In the genomic region with DNA sequence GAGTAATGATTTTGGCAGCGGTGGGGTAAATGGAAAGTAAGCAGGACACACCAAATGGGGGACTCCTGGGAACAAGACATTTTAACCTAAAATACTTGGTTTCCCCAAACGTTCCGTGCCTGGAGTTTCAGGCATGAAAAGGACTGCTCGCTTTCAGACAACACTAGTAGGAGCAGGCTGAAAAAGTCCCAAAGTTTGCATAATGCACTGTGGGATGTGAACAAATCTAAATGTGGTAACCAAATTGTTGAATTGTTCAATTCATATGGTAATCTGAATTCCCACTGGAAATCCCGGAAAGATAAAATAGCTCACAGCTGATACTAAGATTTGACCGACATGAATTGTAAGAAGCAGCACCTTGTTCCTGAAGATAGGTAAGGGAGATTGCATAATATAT, we compare ENCODE assay signal across 17 cellular contexts.
A peak's percentile ranks its signal among the peaks of the same experiment; 100 is the strongest.
DNase-seq lines count a peak whose midpoint lies in the region; ATAC-seq, FAIRE-seq and TF ChIP-seq lines count a peak whose summit lies in the region.
"Had no signal": no experiment of that assay in that cellular context is flagged by ENCODE, and none has a peak within 500 bp of the region (broad histone marks: within the 10 kb centered on the region; RNA-seq: fewer than 3 reads in every experiment).

No MANE protein-coding gene starts in this region.

- no peaks in the 10 kb centered on the region for H3K79me1 ChIP-seq in IMR-90 (ENCODE audit: low read depth in 1 of 2, low read length in 2 of 2)

- peak overlapping the region; percentile 89 for H2BK5ac ChIP-seq in IMR-90 (ENCODE audit: low read depth, low read length, poor library complexity, severe bottlenecking)

- in situ Hi-C loops in IMR-90 (cut with MboI; ENCODE audit: low sequenced_read_pairs) = no loop called here
- in situ Hi-C loops in GM13977 (cut with MboI; ENCODE audit: low pct_unique_long_range_greater_than_20kb, low sequenced_read_pairs, unreplicated experiment) = no loop called here
- in situ Hi-C loops in GM23248 (cut with MboI) = no loop called here

- H3F3A ChIP-seq in GM23248 (ENCODE audit: insufficient read depth) = no peaks in the 10 kb centered on the region

- H4K20me1 ChIP-seq in IMR-90 (ENCODE audit: insufficient read depth, low read length) (no peaks in the 10 kb centered on the region), astrocyte (ENCODE audit: insufficient read depth, low read length) (no peaks in the 10 kb centered on the region), GM23248 (ENCODE audit: insufficient read depth) (no peaks in the 10 kb centered on the region)
- H4K20me1 ChIP-seq: BLaER1 treated with 17β-estradiol and CSF1 and Interleukin-3, amounts not matched to agents 10 nM and 100 nM had no signal

- H3K4me3 ChIP-seq in AG04450 (ENCODE audit: low read depth, low read length) (no peak overlapping the region), IMR-90 (ENCODE audit: insufficient read depth, low read depth, low read length) (no peak overlapping the region), astrocyte (ENCODE audit: insufficient read depth, low read depth, low read length) (no peak overlapping the region), GM23248 (no peak overlapping the region)
- H3K4me3 ChIP-seq: BLaER1 treated with 17β-estradiol and CSF1 and Interleukin-3, amounts not matched to agents 10 nM and 100 nM had no signal

- H3K4me2 ChIP-seq in IMR-90 (ENCODE audit: low read depth, low read length) (peak overlapping the region; percentile 81), astrocyte (ENCODE audit: low read length) (no peak overlapping the region), GM23248 (ENCODE audit: unreplicated experiment) (no peak overlapping the region)
- H3K4me2 ChIP-seq: BLaER1 treated with 17β-estradiol and CSF1 and Interleukin-3, amounts not matched to agents 10 nM and 100 nM had no signal

- no CpG with 5 or more reads among the region's 6 CpGs for WGBS in IMR-90 (ENCODE audit: extremely low coverage in 2 of 2, insufficient read length in 1 of 2), 2 experiments
- 23 to 28% methylated on average over 6 of the region's 6 CpGs for WGBS in GM23248 (ENCODE audit: low coverage in 1 of 2, low lambda C conversion rate in 2 of 2, missing lambda C conversion rate in 2 of 2), 2 experiments

- peak overlapping the region; percentile 86 for H2AK5ac ChIP-seq in IMR-90 (ENCODE audit: low read depth, low read length)

- H2BK15ac ChIP-seq in IMR-90 (ENCODE audit: low read depth, low read length) = peak overlapping the region; percentile 67; the same call in 2 of the 3 replicates

- H3K9me3 ChIP-seq in AG04450 (ENCODE audit: control insufficient read depth, insufficient read depth, low read length) = no peaks in the 10 kb centered on the region
- no peaks in the 10 kb centered on the region for H3K9me3 ChIP-seq in IMR-90 (ENCODE audit: control insufficient read depth, insufficient read depth, low read length)
- H3K9me3 ChIP-seq in astrocyte (ENCODE audit: insufficient read depth, low read depth, low read length) = no peaks in the 10 kb centered on the region
- no peaks in the 10 kb centered on the region for H3K9me3 ChIP-seq in T-helper 17 cell (ENCODE audit: control insufficient read depth, low read length, poor library complexity, severe bottlenecking)
- no peaks in the 10 kb centered on the region for H3K9me3 ChIP-seq in GM23248 (ENCODE audit: low read depth)

- H3K9me3 Mint-ChIP-seq in astrocyte (ENCODE audit: unreplicated experiment) = peaks cover 4% of the 10 kb centered on the region

- H2BK120ac ChIP-seq in IMR-90 (ENCODE audit: low read depth, low read length) = peak overlapping the region; percentile 92

- H3K9me1 ChIP-seq in IMR-90 (ENCODE audit: insufficient read depth, low read length) = peaks cover 3% of the 10 kb centered on the region; the same call in 1 of the 2 replicates

- H3K4me3 Mint-ChIP-seq in astrocyte (ENCODE audit: unreplicated experiment) (no peak overlapping the region), T-helper 17 cell (no peak overlapping the region)
- H3K4me3 Mint-ChIP-seq: CD4-positive, CD25-positive, alpha-beta regulatory T cell had no signal

- H3K27ac Mint-ChIP-seq in astrocyte (ENCODE audit: unreplicated experiment) (peak overlapping the region; percentile 34), T-helper 17 cell (no peak overlapping the region)
- H3K27ac Mint-ChIP-seq: CD4-positive, CD25-positive, alpha-beta regulatory T cell had no signal

- DNase-seq in AG04450 (ENCODE audit: low read depth, low spot score) (no peak), IMR-90 (peak; percentile 35), astrocyte (ENCODE audit: low read depth) (peak; percentile 16), fibroblast of peridontal ligament (ENCODE audit: extremely low read depth) (peak; percentile 78), GM13977 (ENCODE audit: low spot score) (no peak), T-helper 17 cell (no peak), GM23248 (no peak)
- DNase-seq: Calu3; CD4-positive, CD25-positive, alpha-beta regulatory T cell; DMS 273 treated with DMSO at 0.1 percent for 48 hours; KBM-7 had no signal

- TF ChIP-seq CTCF in AG04450 (IDR thresholded peaks at IDR 0.05; ENCODE audit: low read depth, low read length) = no peak
- TF ChIP-seq CTCF in IMR-90 (conservative IDR thresholded peaks at IDR 0.05; ENCODE audit: low read depth, low read length) = no peak
- no peak for TF ChIP-seq CTCF in astrocyte (IDR thresholded peaks at IDR 0.05; ENCODE audit: insufficient read depth, low read depth, low read length)
- no peak for TF ChIP-seq CTCF in GM13977 (IDR thresholded peaks at IDR 0.05; ENCODE audit: extremely low read depth, insufficient read depth, missing control alignments)

- H4K91ac ChIP-seq in IMR-90 (ENCODE audit: insufficient read depth, low read depth, low read length) = peak overlapping the region; percentile 94

- H3K4ac ChIP-seq in IMR-90 (ENCODE audit: low read depth, low read length) = peak overlapping the region; percentile 89

- peak overlapping the region; percentile 2 for H2AK9ac ChIP-seq in IMR-90 (replicated peaks; ENCODE audit: low read depth, low read length, poor library complexity)

- peaks cover 15% of the 10 kb centered on the region for H3K4me1 ChIP-seq in IMR-90 (ENCODE audit: control insufficient read depth, insufficient read depth, low read length)
- H3K4me1 ChIP-seq in astrocyte (ENCODE audit: insufficient read depth, low read length) = peaks cover 8% of the 10 kb centered on the region
- no peaks in the 10 kb centered on the region for H3K4me1 ChIP-seq in GM23248 (ENCODE audit: insufficient read depth)
- H3K4me1 ChIP-seq: BLaER1 treated with 17β-estradiol and CSF1 and Interleukin-3, amounts not matched to agents 10 nM and 100 nM had no signal

- POLR2A ChIA-PET in AG04450 (lab: Yijun Ruan, JAX) = no interaction called here
- POLR2A ChIA-PET in IMR-90 (lab: Charles Lee; ENCODE audit: unreplicated experiment) = no interaction called here

- no peak for TF ChIP-seq RAD21 in IMR-90 (IDR thresholded peaks at IDR 0.05; ENCODE audit: low read length)

- H3K18ac ChIP-seq in IMR-90 (ENCODE audit: low read depth, low read length) = peak overlapping the region; percentile 50

- H3K27me3 Mint-ChIP-seq in astrocyte (ENCODE audit: low read depth, unreplicated experiment) = no peaks in the 10 kb centered on the region
- no peaks in the 10 kb centered on the region for H3K27me3 Mint-ChIP-seq in T-helper 17 cell
- H3K27me3 Mint-ChIP-seq: CD4-positive, CD25-positive, alpha-beta regulatory T cell had no signal

- peak overlapping the region; percentile 82 for H3K27ac ChIP-seq in AG04450 (ENCODE audit: low read depth, low read length)
- H3K27ac ChIP-seq in IMR-90 (ENCODE audit: insufficient read depth, low read length) = peak overlapping the region; percentile 56; the same call in 1 of the 2 replicates
- H3K27ac ChIP-seq in astrocyte (ENCODE audit: low read depth, low read length) = peak overlapping the region; percentile 13
- no peak overlapping the region for H3K27ac ChIP-seq in GM23248
- H3K27ac ChIP-seq: 22Rv1; BLaER1 treated with 17β-estradiol and CSF1 and Interleukin-3, amounts not matched to agents 10 nM and 100 nM had no signal

- peak; percentile 60 for FAIRE-seq in astrocyte (lab: Jason Lieb, UNC)
- FAIRE-seq: GM18507, H1, HTR-8/SVneo had no signal

- CTCF ChIA-PET in AG04450 (lab: Charles Lee) (no interaction called here), IMR-90 (lab: Yijun Ruan, JAX) (no interaction called here)

- intact Hi-C loops in IMR-90 (cut with micrococcal nuclease) = no loop called here

- H2BK20ac ChIP-seq in IMR-90 (ENCODE audit: low read depth, low read length) = peak overlapping the region; percentile 98

- no peaks in the 10 kb centered on the region for H3K27me3 ChIP-seq in AG04450 (ENCODE audit: control insufficient read depth, insufficient read depth, low read length)
- H3K27me3 ChIP-seq in IMR-90 (ENCODE audit: control insufficient read depth, insufficient read depth, low read length) = no peaks in the 10 kb centered on the region
- no peaks in the 10 kb centered on the region for H3K27me3 ChIP-seq in astrocyte (ENCODE audit: insufficient read depth, low read length)
- no peaks in the 10 kb centered on the region for H3K27me3 ChIP-seq in GM23248 (replicated peaks; ENCODE audit: insufficient read depth)
- H3K27me3 ChIP-seq: BLaER1 treated with 17β-estradiol and CSF1 and Interleukin-3, amounts not matched to agents 10 nM and 100 nM had no signal

- no TSS peak for BruUV-seq in IMR-90 (replicated peaks; lab: Mats Ljungman, UMichigan)

- no peak for TF ChIP-seq POLR2A in IMR-90 (IDR thresholded peaks at IDR 0.05; ENCODE audit: low read depth, low read length)

- H3K56ac ChIP-seq in IMR-90 (ENCODE audit: extremely low read depth, insufficient read depth, low read length) = peak overlapping the region; percentile 84; the same call in 1 of the 2 replicates

- H2AFZ ChIP-seq in IMR-90 (replicated peaks; ENCODE audit: low read length, poor library complexity) = peak overlapping the region; percentile 5
- H2AFZ ChIP-seq in astrocyte (ENCODE audit: low read depth, low read length) = no peak overlapping the region
- no peak overlapping the region for H2AFZ ChIP-seq in GM23248

- dilution Hi-C loops in IMR-90 (cut with HindIII; ENCODE audit: low sequenced_read_pairs, unreplicated experiment) = no loop called here

- H3K4me1 Mint-ChIP-seq in astrocyte (ENCODE audit: low read depth, unreplicated experiment) (peaks cover 3% of the 10 kb centered on the region), T-helper 17 cell (no peaks in the 10 kb centered on the region)
- H3K4me1 Mint-ChIP-seq: CD4-positive, CD25-positive, alpha-beta regulatory T cell had no signal

- H3K79me2 ChIP-seq in astrocyte (ENCODE audit: insufficient read depth, low read length) (no peaks in the 10 kb centered on the region), GM23248 (ENCODE audit: insufficient read depth) (no peaks in the 10 kb centered on the region)

- H3K14ac ChIP-seq in IMR-90 (replicated peaks; ENCODE audit: low read depth, low read length) = peak overlapping the region; percentile 65

- H4K5ac ChIP-seq in IMR-90 (ENCODE audit: low read depth, low read length) = peak overlapping the region; percentile 75

- peak overlapping the region; percentile 82 to 84 for H4K8ac ChIP-seq in IMR-90 (ENCODE audit: low read depth in 2 of 2, low read length in 2 of 2)

- H3K9ac ChIP-seq in IMR-90 (ENCODE audit: low read depth, low read length) (0 out of 2 replicates have a peak overlapping the region, but pooled peaks have one; percentile 22), astrocyte (ENCODE audit: low read length) (no peak overlapping the region), GM23248 (no peak overlapping the region)
- H3K9ac ChIP-seq: BLaER1 treated with 17β-estradiol and CSF1 and Interleukin-3, amounts not matched to agents 10 nM and 100 nM had no signal

- peak; percentile 19; the same call in 1 of the 2 replicates for ATAC-seq in IMR-90 (ENCODE audit: low read depth)
- no peak for ATAC-seq in GM18861 (IDR thresholded peaks at IDR 0.05; ENCODE audit: unreplicated experiment)
- no peak for ATAC-seq in T-helper 17 cell

- H3K36me3 Mint-ChIP-seq in astrocyte (ENCODE audit: low read depth, unreplicated experiment) (no peaks in the 10 kb centered on the region), T-helper 17 cell (ENCODE audit: low read depth) (no peaks in the 10 kb centered on the region)
- H3K36me3 Mint-ChIP-seq: CD4-positive, CD25-positive, alpha-beta regulatory T cell had no signal

- H3K9me2 ChIP-seq in GM23248 (ENCODE audit: insufficient read depth) = no peaks in the 10 kb centered on the region

- H3K36me3 ChIP-seq in IMR-90 (ENCODE audit: control insufficient read depth, insufficient read depth, low read length) = no peaks in the 10 kb centered on the region
- no peaks in the 10 kb centered on the region for H3K36me3 ChIP-seq in astrocyte (ENCODE audit: insufficient read depth, low read length)
- no peaks in the 10 kb centered on the region for H3K36me3 ChIP-seq in GM23248 (ENCODE audit: low read depth)

- peak overlapping the region; percentile 69 for H3K23ac ChIP-seq in IMR-90 (ENCODE audit: low read depth, low read length)

Comparison
In these comparisons a context has a peak if more than half of its experiments do, and no peak if none do; other contexts are left out.
1. DNase-seq: peak in IMR-90 (single experiment), astrocyte (single experiment) and fibroblast of peridontal ligament (single experiment); none in AG04450 (single experiment), GM13977 (single experiment), T-helper 17 cell (0 of 3) and GM23248 (single experiment).